Comparison of ENCODE assay signal across 8 cellular contexts in the genomic region with DNA sequence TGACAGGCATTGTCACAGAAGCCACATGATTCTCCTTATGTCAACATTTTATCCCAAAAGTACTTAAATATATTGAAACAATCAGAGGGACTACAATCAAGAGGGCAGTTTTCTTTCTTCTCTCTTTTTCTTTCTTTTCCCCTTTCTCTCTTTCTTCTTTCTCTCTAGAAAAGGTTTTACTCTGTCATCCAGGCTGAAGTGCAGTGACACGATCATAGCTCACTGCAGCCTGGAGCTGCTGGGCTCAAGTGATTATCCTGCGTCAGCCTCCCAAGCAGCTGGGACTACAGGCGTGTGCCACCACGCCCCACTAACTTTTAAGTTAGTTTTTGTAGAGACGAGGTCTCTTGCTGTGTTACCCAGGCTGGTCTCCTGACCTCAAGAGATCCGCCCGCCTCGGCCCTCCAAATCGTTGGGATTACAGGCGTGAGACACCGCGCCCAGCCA. TPM values are rescaled to one million over a fixed set of nuclear protein-coding genes. Genes with fewer than 3 reads are reported as not detected.
DNase-seq lines count a peak whose midpoint lies in the region; ATAC-seq and TF ChIP-seq lines count a peak whose summit lies in the region.

No MANE protein-coding gene starts in this region.

- H3K9me3 ChIP-seq in CD4-positive, alpha-beta T cell (ENCODE audit: control insufficient read depth, low read length), result no peaks in the 10 kb centered on the region
- H3K9me3 ChIP-seq in OCI-LY3 (ENCODE audit: insufficient read depth, low read length), result no peaks in the 10 kb centered on the region
- H3K9me3 ChIP-seq in endocrine pancreas (ENCODE audit: control insufficient read depth, low read length), result no peaks in the 10 kb centered on the region

- TF ChIP-seq CTCF in CD4-positive, alpha-beta T cell (IDR thresholded peaks at IDR 0.05), result no peak
- TF ChIP-seq CTCF in OCI-LY3 (IDR thresholded peaks at IDR 0.05; ENCODE audit: low read depth, low read length) (no peak), neural crest cell (conservative IDR thresholded peaks at IDR 0.05) (no peak)

- H3K9me3 Mint-ChIP-seq in CD4-positive, alpha-beta T cell, result no peaks in the 10 kb centered on the region
- H3K9me3 Mint-ChIP-seq in neural crest cell, result no peaks in the 10 kb centered on the region

- H3K4me1 ChIP-seq in OCI-LY3 (ENCODE audit: low read length), result peaks cover 36% of the 10 kb centered on the region
- peaks cover 8% of the 10 kb centered on the region for H3K4me1 ChIP-seq in endocrine pancreas (ENCODE audit: control insufficient read depth, insufficient read depth, low read length)

- H3K36me3 Mint-ChIP-seq in CD4-positive, alpha-beta T cell (ENCODE audit: low read depth), result peaks cover 10% of the 10 kb centered on the region
- H3K36me3 Mint-ChIP-seq in neural crest cell (ENCODE audit: low read depth), result no peaks in the 10 kb centered on the region

- intact Hi-C loops in CD4-positive, alpha-beta T cell (cut with DNase I, micrococcal nuclease), result loop anchor here in 1 of 2 experiments (5.0 kb wide), 1 partner anchor 67 kb away; no protein-coding TSS in a partner anchor

- H3K27ac Mint-ChIP-seq in CD4-positive, alpha-beta T cell, result peak overlapping the region; percentile 68
- H3K27ac Mint-ChIP-seq in neural crest cell (ENCODE audit: unreplicated experiment), result no peak overlapping the region

- peak overlapping the region; percentile 80 for H3K4me2 ChIP-seq in OCI-LY3 (ENCODE audit: low read length)

- H3K4me3 ChIP-seq in OCI-LY3 (ENCODE audit: low read length) (peak overlapping the region; percentile 92), endocrine pancreas (ENCODE audit: control insufficient read depth, insufficient read depth, low read length) (peak overlapping the region; percentile 77)

- no peaks in the 10 kb centered on the region for H3K36me3 ChIP-seq in OCI-LY3 (replicated peaks; ENCODE audit: low read depth, low read length)
- no peaks in the 10 kb centered on the region for H3K36me3 ChIP-seq in endocrine pancreas (ENCODE audit: control insufficient read depth, insufficient read depth, low read length)

- H3K9ac ChIP-seq in OCI-LY3 (ENCODE audit: low read length), result peak overlapping the region; percentile 69
- no peak overlapping the region for H3K9ac ChIP-seq in endocrine pancreas (ENCODE audit: control insufficient read depth, insufficient read depth, low read length)

- CTCF ChIA-PET in CD4-positive, alpha-beta T cell (lab: Charles Lee), result interaction anchor here (1.0 to 1.2 kb wide), 3 partner anchors 11 to 94 kb away, joined by 3 to 4 read pairs (median 4); a partner anchor contains a TSS

- POLR2A ChIA-PET in CD4-positive, alpha-beta T cell (lab: Charles Lee), result interaction anchor here (0.9 to 4.6 kb wide), 5 partner anchors 13 to 1426 kb away, joined by 3 to 29 read pairs (median 6); a partner anchor contains a TSS

- no peak for ATAC-seq in CD4-positive, alpha-beta T cell (ENCODE audit: poor library complexity)
- ATAC-seq in HG03469 (IDR thresholded peaks at IDR 0.05; ENCODE audit: unreplicated experiment), result no peak
- no peak for ATAC-seq in GM19035 (IDR thresholded peaks at IDR 0.05; ENCODE audit: unreplicated experiment)

- peaks cover 39% of the 10 kb centered on the region for H3K4me1 Mint-ChIP-seq in CD4-positive, alpha-beta T cell (ENCODE audit: low read depth)
- H3K4me1 Mint-ChIP-seq in neural crest cell, result peaks cover 24% of the 10 kb centered on the region

- peak overlapping the region; percentile 87 for H3K4me3 Mint-ChIP-seq in CD4-positive, alpha-beta T cell
- peak overlapping the region; percentile 87 for H3K4me3 Mint-ChIP-seq in neural crest cell

- DNase-seq in CD4-positive, alpha-beta T cell, result no peak
- DNase-seq in neural crest cell (ENCODE audit: low read depth, low spot score), result no peak
- DNase-seq in germinal center (ENCODE audit: low spot score), result no peak
- DNase-seq in NCI-H128 (lab: John Stamatoyannopoulos, UW; ENCODE audit: unreplicated experiment), result no peak

- H3K79me2 ChIP-seq in OCI-LY3 (ENCODE audit: low read length), result peaks cover 36% of the 10 kb centered on the region

- H4K20me1 ChIP-seq in OCI-LY3 (ENCODE audit: insufficient read depth, low read length), result peaks cover 25% of the 10 kb centered on the region; the same call in 1 of the 2 replicates

- peak overlapping the region; percentile 91; the same call in 1 of the 2 replicates for H2AFZ ChIP-seq in OCI-LY3 (ENCODE audit: low read depth, low read length)

- H3K27ac ChIP-seq in CD4-positive, alpha-beta T cell (ENCODE audit: low read depth, low read length), result no peak overlapping the region
- H3K27ac ChIP-seq in OCI-LY3 (ENCODE audit: low read length), result no peak overlapping the region

- peaks cover 7% of the 10 kb centered on the region for H3K27me3 ChIP-seq in CD4-positive, alpha-beta T cell (ENCODE audit: control insufficient read depth, insufficient read depth, low read length)
- H3K27me3 ChIP-seq in OCI-LY3 (ENCODE audit: low read depth, low read length) (peaks cover 13% of the 10 kb centered on the region; the same call in 1 of the 2 replicates), endocrine pancreas (ENCODE audit: control insufficient read depth, insufficient read depth, low read length) (no peaks in the 10 kb centered on the region)

- peaks cover 12% of the 10 kb centered on the region for H3K27me3 Mint-ChIP-seq in CD4-positive, alpha-beta T cell
- H3K27me3 Mint-ChIP-seq in neural crest cell (ENCODE audit: low read depth), result peaks cover 36% of the 10 kb centered on the region

RNA-seq across cellular contexts. Expression of a gene that starts 1.0 kb away (rescaled TPM):
- 10 to 100 TPM; 40.5 to 44.1 TPM for total RNA-seq in CD4-positive, alpha-beta T cell
- 62.6 and 68.3 TPM in 2 replicates for total RNA-seq in neural crest cell

RNA-seq across cellular contexts. Expression of a gene that starts 18.8 kb away (rescaled TPM):
- under 1 TPM; 0.53 to 0.71 TPM for total RNA-seq in CD4-positive, alpha-beta T cell
- total RNA-seq in neural crest cell, result not detected in 2 replicates
